ENCODE assay signal across 17 cellular contexts in the genomic region with DNA sequence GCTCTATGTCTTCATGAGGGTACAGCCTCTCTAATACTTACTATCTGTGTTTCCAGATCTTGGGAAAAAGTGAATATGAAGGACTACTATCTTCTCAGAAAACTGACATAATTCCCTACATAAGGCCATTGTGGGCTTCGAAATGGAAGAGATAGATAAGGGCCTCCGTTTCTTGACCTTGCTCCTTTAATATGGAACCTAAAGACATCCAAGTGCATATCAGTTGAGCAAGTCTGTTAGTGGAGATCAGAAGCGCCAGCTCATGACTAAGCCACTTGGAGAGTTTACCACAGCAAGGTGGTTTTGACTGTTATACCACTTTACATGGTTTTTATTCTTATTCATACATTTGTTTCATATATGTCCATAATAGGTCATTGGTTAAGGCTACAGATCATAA. TPM values are rescaled to one million over a fixed set of nuclear protein-coding genes. Genes with fewer than 3 reads are reported as not detected.
DNase-seq lines count a peak whose midpoint lies in the region; TF ChIP-seq lines count a peak whose summit lies in the region.
"Had no signal": no experiment of that assay in that cellular context is flagged by ENCODE, and none has a peak within 500 bp of the region (broad histone marks: within the 10 kb centered on the region; RNA-seq: fewer than 3 reads in every experiment).

No MANE protein-coding gene starts in this region.

- POLR2A ChIA-PET in activated CD4-positive, alpha-beta T cell treated with anti-CD3 and anti-CD28 coated beads, Interleukin-2, amount 10 ng/mL, durations not matched to agents 7 days and 5 days (lab: Charles Lee), result no interaction called here

- no peaks in the 10 kb centered on the region for H3K79me2 ChIP-seq in mammary epithelial cell (ENCODE audit: insufficient read depth, low read length)

- H3K36me3 ChIP-seq in mammary epithelial cell (ENCODE audit: insufficient read depth, low read length), result no peaks in the 10 kb centered on the region
- H3K36me3 ChIP-seq: BLaER1 had no signal

- H3K9ac ChIP-seq in mammary epithelial cell (ENCODE audit: insufficient read depth, low read length), result no peak overlapping the region
- H3K9ac ChIP-seq: BLaER1 had no signal

- H3K36me3 Mint-ChIP-seq in activated CD4-positive, alpha-beta T cell treated with anti-CD3 and anti-CD28 coated beads, Interleukin-2, amount 10 ng/mL, durations not matched to agents 7 days and 5 days (ENCODE audit: low read depth), result no peaks in the 10 kb centered on the region

- DNase-seq in CMK (ENCODE audit: low read depth) (peak; percentile 85), HUDEP-2 (lab: John Stamatoyannopoulos, UW; ENCODE audit: unreplicated experiment in 76 of 76) (peak in 64 of 76 experiments; percentile 3 to 92 (median 54)), OCI-M2 (lab: John Stamatoyannopoulos, UW; ENCODE audit: unreplicated experiment) (peak; percentile 68), mammary epithelial cell (peak; percentile 30), NCI-H524 (lab: John Stamatoyannopoulos, UW) (no peak), lower leg skin (ENCODE audit: low spot score in 2 of 2) (no peak), NCI-H2107 treated with DMSO at 0.1 percent for 48 hours (lab: John Stamatoyannopoulos, UW; ENCODE audit: unreplicated experiment) (no peak)
- DNase-seq in activated CD4-positive, alpha-beta T cell treated with anti-CD3 and anti-CD28 coated beads, Interleukin-2, amount 10 ng/mL, durations not matched to agents 7 days and 5 days, result no peak
- DNase-seq: CD8-positive, alpha-beta memory T cell; Kasumi-1; NCI-H146; NCI-H2081; NCI-H524 treated with DMSO at 0.1 percent for 48 hours; SHP77 treated with DMSO at 0.1 percent for 48 hours had no signal

- no peak overlapping the region for H3K27ac Mint-ChIP-seq in activated CD4-positive, alpha-beta T cell treated with anti-CD3 and anti-CD28 coated beads, Interleukin-2, amount 10 ng/mL, durations not matched to agents 7 days and 5 days

- H3K4me1 Mint-ChIP-seq in activated CD4-positive, alpha-beta T cell treated with anti-CD3 and anti-CD28 coated beads, Interleukin-2, amount 10 ng/mL, durations not matched to agents 7 days and 5 days, result peaks cover 9% of the 10 kb centered on the region

- in situ Hi-C loops in mammary epithelial cell (cut with MboI; ENCODE audit: low sequenced_read_pairs in 2 of 2), result no loop called here

- H3K27ac ChIP-seq in mammary epithelial cell (ENCODE audit: insufficient read depth, low read depth, low read length), result no peak overlapping the region
- H3K27ac ChIP-seq: BLaER1 had no signal

- BruUV-seq in mammary epithelial cell (replicated peaks; lab: Mats Ljungman, UMichigan), result no TSS peak

- no peak overlapping the region for H3K4me3 ChIP-seq in mammary epithelial cell (replicated peaks in 1 of 3; ENCODE audit: insufficient read depth in 1 of 3, low read depth in 2 of 3, low read length in 3 of 3)
- no peak overlapping the region for H3K4me3 ChIP-seq in lower leg skin (ENCODE audit: low read depth, poor library complexity, severe bottlenecking)
- H3K4me3 ChIP-seq: BLaER1 had no signal

- H3K4me1 ChIP-seq in mammary epithelial cell (ENCODE audit: insufficient read depth, low read length), result peaks cover 8% of the 10 kb centered on the region

- intact Hi-C loops in mammary epithelial cell (cut with micrococcal nuclease), result no loop called here
- intact Hi-C loops in lower leg skin (cut with DNase I; ENCODE audit: low total_unique reads), result no loop called here

- no peak overlapping the region for H3K4me2 ChIP-seq in mammary epithelial cell (ENCODE audit: insufficient read depth, low read depth, low read length)
- H3K4me2 ChIP-seq: BLaER1 had no signal

- no peak for TF ChIP-seq CTCF in mammary epithelial cell (conservative IDR thresholded peaks at IDR 0.05 in 1 of 2, IDR thresholded peaks at IDR 0.05 in 1 of 2; ENCODE audit: extremely low read depth in 1 of 2, insufficient read depth in 1 of 2, low read depth in 1 of 2, low read length in 2 of 2)
- no peak for TF ChIP-seq CTCF in lower leg skin (IDR thresholded peaks at IDR 0.05)

- WGBS in mammary epithelial cell (ENCODE audit: low coverage, missing lambda C conversion rate), result 78% methylated on average over 3 of the region's 3 CpGs
- WGBS in lower leg skin, 2 donors, result 79 to 84% methylated on average over 3 of the region's 3 CpGs

- peaks cover 3% of the 10 kb centered on the region for H3K9me3 Mint-ChIP-seq in activated CD4-positive, alpha-beta T cell treated with anti-CD3 and anti-CD28 coated beads, Interleukin-2, amount 10 ng/mL, durations not matched to agents 7 days and 5 days

- H3K27me3 Mint-ChIP-seq in activated CD4-positive, alpha-beta T cell treated with anti-CD3 and anti-CD28 coated beads, Interleukin-2, amount 10 ng/mL, durations not matched to agents 7 days and 5 days, result peaks cover 8% of the 10 kb centered on the region

- no peaks in the 10 kb centered on the region for H4K20me1 ChIP-seq in mammary epithelial cell (ENCODE audit: insufficient read depth, low read length)
- H4K20me1 ChIP-seq: BLaER1 had no signal

- H3K9me3 ChIP-seq in mammary epithelial cell (replicated peaks; ENCODE audit: insufficient read depth, low read length), result no peaks in the 10 kb centered on the region
- H3K9me3 ChIP-seq: BLaER1 had no signal

- no peak for TF ChIP-seq POLR2A in lower leg skin (IDR thresholded peaks at IDR 0.05)

- CTCF ChIA-PET in mammary epithelial cell (lab: Charles Lee; ENCODE audit: low non-redundant PET), result no interaction called here
- CTCF ChIA-PET in activated CD4-positive, alpha-beta T cell treated with anti-CD3 and anti-CD28 coated beads, Interleukin-2, amount 10 ng/mL, durations not matched to agents 7 days and 5 days (lab: Charles Lee), result no interaction called here

- H3K4me3 Mint-ChIP-seq in activated CD4-positive, alpha-beta T cell treated with anti-CD3 and anti-CD28 coated beads, Interleukin-2, amount 10 ng/mL, durations not matched to agents 7 days and 5 days, result no peak overlapping the region
- H3K4me3 Mint-ChIP-seq: CD8-positive, alpha-beta memory T cell had no signal

- dilution Hi-C loops in mammary epithelial cell (cut with HindIII; ENCODE audit: low sequenced_read_pairs), result no loop called here

- H3K27me3 ChIP-seq in mammary epithelial cell (ENCODE audit: insufficient read depth, low read length), result no peaks in the 10 kb centered on the region
- H3K27me3 ChIP-seq: BLaER1 had no signal

- peak overlapping the region; percentile 58 for H2AFZ ChIP-seq in mammary epithelial cell (ENCODE audit: low read depth, low read length)

RNA-seq across cellular contexts. Expression of a gene that starts 35.3 kb away (rescaled TPM):
- total RNA-seq in mammary epithelial cell, result not detected
- not detected for polyA plus RNA-seq in mammary epithelial cell
- polyA minus RNA-seq in mammary epithelial cell, result not detected
- total RNA-seq in activated CD4-positive, alpha-beta T cell treated with anti-CD3 and anti-CD28 coated beads, Interleukin-2, amount 10 ng/mL, durations not matched to agents 7 days and 5 days, result not detected
- 10 to 100 TPM; 18.6 to 31.1 (median 25.2) TPM for total RNA-seq in lower leg skin
- total RNA-seq: CD8-positive, alpha-beta memory T cell; H4; RPMI7951 had no signal
- polyA plus RNA-seq: CD8-positive, alpha-beta memory T cell had no signal

Comparison
In these comparisons a context has a peak if more than half of its experiments do, and no peak if none do; other contexts are left out.
1. DNase-seq: peak in CMK (single experiment), HUDEP-2 (64 of 76), OCI-M2 (single experiment) and mammary epithelial cell (single experiment); none in NCI-H524 (0 of 2), activated CD4-positive, alpha-beta T cell treated with anti-CD3 and anti-CD28 coated beads, Interleukin-2, amount 10 ng/mL, durations not matched to agents 7 days and 5 days (single experiment), lower leg skin (0 of 2) and NCI-H2107 treated with DMSO at 0.1 percent for 48 hours (single experiment).
2. RNA of a gene that starts 35.3 kb away (total RNA-seq): 18.6 to 31.1 TPM in lower leg skin; not detected in mammary epithelial cell and not detected in activated CD4-positive, alpha-beta T cell treated with anti-CD3 and anti-CD28 coated beads, Interleukin-2, amount 10 ng/mL, durations not matched to agents 7 days and 5 days; every median in the first group is over 10 times any median in the second.